Comparison of ENCODE assay signal across 23 cellular contexts in the genomic region with DNA sequence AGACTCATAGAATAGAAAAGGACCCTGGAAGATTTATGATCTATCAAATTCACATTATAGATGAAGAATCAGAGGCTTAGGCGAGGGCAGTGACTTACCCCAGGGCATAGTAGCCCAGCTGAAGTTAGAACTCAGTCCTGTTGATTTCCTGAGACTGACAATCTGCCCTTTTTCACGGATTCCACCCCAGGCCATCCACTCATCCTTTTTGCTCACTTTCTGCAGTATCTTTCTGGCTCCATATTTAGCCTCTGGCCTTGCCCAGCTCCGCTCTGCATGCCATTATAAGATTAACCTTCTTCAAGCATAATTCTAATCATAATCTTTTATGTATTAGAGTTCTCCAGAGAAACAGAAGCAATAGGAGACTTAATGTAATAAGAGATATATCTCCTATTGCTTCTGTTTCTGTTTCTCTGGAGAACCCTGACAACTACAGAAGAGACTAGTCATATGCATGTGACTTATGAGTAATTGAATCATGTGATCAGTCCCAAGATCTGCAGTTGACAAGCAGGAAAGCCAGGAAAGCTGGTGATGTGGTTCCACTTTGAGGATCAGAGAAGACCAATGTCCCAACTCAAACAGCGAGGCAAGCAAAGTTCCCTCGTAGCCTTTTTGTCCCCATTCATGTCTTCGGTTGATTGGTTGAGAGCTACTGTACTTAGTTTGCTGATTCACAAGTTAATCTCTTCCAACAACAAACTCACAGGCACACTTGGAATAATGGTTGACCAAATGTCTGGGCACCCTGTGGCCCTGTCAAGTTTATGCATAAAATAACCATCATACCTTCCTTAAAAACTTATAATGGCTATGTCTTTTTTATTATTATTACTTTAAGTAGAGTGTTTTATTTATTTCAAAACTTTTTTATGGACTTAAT.
DNase-seq lines count a peak whose midpoint lies in the region; ATAC-seq and TF ChIP-seq lines count a peak whose summit lies in the region.
"Had no signal": no experiment of that assay in that cellular context is flagged by ENCODE, and none has a peak within 500 bp of the region (broad histone marks: within the 10 kb centered on the region; RNA-seq: fewer than 3 reads in every experiment).

No MANE protein-coding gene starts in this region.

- peaks cover 79% of the 10 kb centered on the region for H3K79me2 ChIP-seq in SK-N-SH (ENCODE audit: insufficient read depth)

- H2AFZ ChIP-seq in SK-N-SH (ENCODE audit: low read depth): no peak overlapping the region

- H3F3A ChIP-seq in SK-N-SH (replicated peaks; ENCODE audit: insufficient read depth): peaks cover 54% of the 10 kb centered on the region

- H3K4me2 ChIP-seq in SK-N-SH: no peak overlapping the region
- H3K4me2 ChIP-seq: BLaER1 had no signal

- 81% methylated on average over 6 of the region's 6 CpGs for WGBS in SK-N-SH (ENCODE audit: low lambda C conversion rate)

- peak overlapping the region; percentile 62 to 99 for H3K27ac ChIP-seq in SK-N-SH (ENCODE audit: low read depth in 2 of 2, low read length in 1 of 2)
- H3K27ac ChIP-seq in SK-N-MC: 0 out of 2 replicates have a peak overlapping the region, but pooled peaks have one; percentile 9
- H3K27ac ChIP-seq in foreskin keratinocyte: no peak overlapping the region
- H3K27ac ChIP-seq in tibial artery: peak overlapping the region; percentile 26 to 60
- H3K27ac ChIP-seq: BLaER1, ovary had no signal

- H3K4me3 ChIP-seq in SK-N-SH (ENCODE audit: low read depth in 2 of 2, low read length in 1 of 2): no peak overlapping the region
- H3K4me3 ChIP-seq in SK-N-MC: no peak overlapping the region
- no peak overlapping the region for H3K4me3 ChIP-seq in tibial artery
- H3K4me3 ChIP-seq: ascending aorta, BLaER1, lung, MG63, ovary, skin epidermis had no signal

- intact Hi-C loops in tibial artery (cut with DNase I; ENCODE audit: low total_unique reads): no loop called here

- TF ChIP-seq EP300 in SK-N-SH (IDR thresholded peaks at IDR 0.05; ENCODE audit: borderline replicate concordance in 1 of 2, low read depth in 1 of 2, low read length in 1 of 2): peak in 1 of 2 experiments; percentile 54; a peak in 1 of 4 replicates

- H3K9ac ChIP-seq in SK-N-SH: 0 out of 2 replicates have a peak overlapping the region, but pooled peaks have one; percentile 6
- no peak overlapping the region for H3K9ac ChIP-seq in SK-N-MC (ENCODE audit: insufficient read length)
- H3K9ac ChIP-seq: BLaER1 had no signal

- DNase-seq in SK-N-SH (no peak), SK-N-MC (ENCODE audit: low read depth, low spot score) (no peak), foreskin keratinocyte (peak; percentile 21 to 62), tibial artery (no peak), NCI-H446 treated with DMSO at 0.1 percent for 48 hours (lab: John Stamatoyannopoulos, UW) (no peak), NCI-H446 (lab: John Stamatoyannopoulos, UW) (no peak)
- no peak for DNase-seq in activated T-cell treated with anti-CD3 and anti-CD28 coated beads, Interleukin-2, amount 50 U/mL, for 48 hours
- DNase-seq: activated B cell treated with CpG ODN at 0.5 μM for 24 hours; activated CD8-positive, alpha-beta T cell treated with anti-CD3 and anti-CD28 coated beads, Interleukin-2, amount 10 ng/mL, durations not matched to agents 7 days and 5 days; activated naive CD4-positive, alpha-beta T cell treated with anti-CD3 and anti-CD28 coated beads, Interleukin-2, amount 50 U/mL, for 16 hours; activated T-cell treated with anti-CD3 and anti-CD28 coated beads, Interleukin-2, amount 50 U/mL, for 4 hours; MG63; NCI-H187; NCI-H510A treated with DMSO at 0.1 percent for 48 hours; ovary; SHP77; stimulated activated CD8-positive, alpha-beta memory T cell treated with anti-CD3 and anti-CD28 coated beads, Interleukin-4, amount 100 ng/mL, for 48 hours; T-helper 17 cell had no signal

- ATAC-seq in SK-N-SH treated with all-trans-retinoic acid at 6 μM for 48 hours (no peak), foreskin keratinocyte (peak; percentile 65)
- ATAC-seq: activated CD8-positive, alpha-beta T cell treated with anti-CD3 and anti-CD28 coated beads, Interleukin-2, amount 10 ng/mL, durations not matched to agents 7 days and 5 days; activated T-cell treated with anti-CD3 and anti-CD28 coated beads, Interleukin-2, amount 50 U/mL, for 4 hours; T-helper 17 cell had no signal

- no peak for TF ChIP-seq RAD21 in SK-N-SH (IDR thresholded peaks at IDR 0.05; ENCODE audit: low read length)

- no peaks in the 10 kb centered on the region for H4K20me1 ChIP-seq in SK-N-SH (ENCODE audit: insufficient read depth)
- H4K20me1 ChIP-seq: BLaER1 had no signal

- CTCF ChIA-PET in SK-N-SH (lab: Yijun Ruan, JAX): interaction anchor here (1.0 to 2.0 kb wide), 3 partner anchors 10 to 75 kb away, joined by 3 to 4 read pairs (median 3); no protein-coding TSS in a partner anchor

- H3K4me1 ChIP-seq in SK-N-SH (ENCODE audit: control insufficient read depth in 1 of 2, insufficient read depth in 2 of 2, low read depth in 1 of 2, low read length in 1 of 2) (peaks cover 40 to 64% of the 10 kb centered on the region in 2 experiments), foreskin keratinocyte (peaks cover 5% of the 10 kb centered on the region), tibial artery (peaks cover 0 to 58% (median 13%) of the 10 kb centered on the region in 4 donors)
- H3K4me1 ChIP-seq: BLaER1 had no signal

- POLR2A ChIA-PET in SK-N-SH (lab: Yijun Ruan, JAX): no interaction called here

- H3K36me3 ChIP-seq in SK-N-SH (replicated peaks in 1 of 2; ENCODE audit: control insufficient read depth in 1 of 2, insufficient read depth in 2 of 2, low read length in 1 of 2) (peaks cover 5 to 6% of the 10 kb centered on the region in 2 experiments), SK-N-MC (ENCODE audit: insufficient read depth, low read length) (no peaks in the 10 kb centered on the region), tibial artery (no peaks in the 10 kb centered on the region)
- H3K36me3 ChIP-seq: ascending aorta, BLaER1, MG63, ovary had no signal

- H3K27me3 ChIP-seq in SK-N-SH (ENCODE audit: insufficient read depth) (no peaks in the 10 kb centered on the region), foreskin keratinocyte (no peaks in the 10 kb centered on the region), tibial artery (no peaks in the 10 kb centered on the region)
- H3K27me3 ChIP-seq: ascending aorta, BLaER1, MG63, ovary had no signal

- no peaks in the 10 kb centered on the region for H3K9me2 ChIP-seq in SK-N-SH

- TF ChIP-seq CTCF in SK-N-SH (IDR thresholded peaks at IDR 0.05) (no peak), foreskin keratinocyte (conservative IDR thresholded peaks at IDR 0.05) (no peak), tibial artery (IDR thresholded peaks at IDR 0.05) (no peak)

- H3K9me3 ChIP-seq in SK-N-SH (no peaks in the 10 kb centered on the region), SK-N-MC (ENCODE audit: low read depth, low read length) (no peaks in the 10 kb centered on the region), tibial artery (no peaks in the 10 kb centered on the region)
- H3K9me3 ChIP-seq: ascending aorta, BLaER1, MG63, ovary had no signal

TF ChIP-seq in SK-N-SH, 30 proteins besides CTCF, POLR2A, EP300 and RAD21 (continues in another document):
- TF ChIP-seq, protein P1, sequence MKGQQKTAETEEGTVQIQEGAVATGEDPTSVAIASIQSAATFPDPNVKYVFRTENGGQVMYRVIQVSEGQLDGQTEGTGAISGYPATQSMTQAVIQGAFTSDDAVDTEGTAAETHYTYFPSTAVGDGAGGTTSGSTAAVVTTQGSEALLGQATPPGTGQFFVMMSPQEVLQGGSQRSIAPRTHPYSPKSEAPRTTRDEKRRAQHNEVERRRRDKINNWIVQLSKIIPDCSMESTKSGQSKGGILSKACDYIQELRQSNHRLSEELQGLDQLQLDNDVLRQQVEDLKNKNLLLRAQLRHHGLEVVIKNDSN (IDR thresholded peaks at IDR 0.05; ENCODE audit: borderline replicate concordance, low read depth): peak; percentile 74; the same call in 1 of the 2 replicates
- TF ChIP-seq SIN3A (IDR thresholded peaks at IDR 0.05; ENCODE audit: borderline replicate concordance, low read depth, low read length): no peak
- no peak for TF ChIP-seq CHD2 (IDR thresholded peaks at IDR 0.05; ENCODE audit: low read length, partially characterized antibody)

TF ChIP-seq in SK-N-SH treated with all-trans-retinoic acid at 6 μM for 48 hours, 23 proteins besides CTCF, POLR2A, EP300 and RAD21:
- TF ChIP-seq RARB (CRISPR knock-in tag; IDR thresholded peaks at IDR 0.05) (no peak), BACH2 (CRISPR knock-in tag; IDR thresholded peaks at IDR 0.05; ENCODE audit: borderline replicate concordance) (no peak), PPARA (CRISPR knock-in tag; IDR thresholded peaks at IDR 0.05; ENCODE audit: borderline replicate concordance) (no peak), TCF4 (CRISPR knock-in tag; IDR thresholded peaks at IDR 0.05; ENCODE audit: borderline replicate concordance) (no peak), ZNF70 (CRISPR knock-in tag; IDR thresholded peaks at IDR 0.05) (no peak)

Comparison
In these comparisons a context has a peak if more than half of its experiments do, and no peak if none do; other contexts are left out.
1. DNase-seq: peak in foreskin keratinocyte (2 of 2); none in SK-N-SH (single experiment), SK-N-MC (single experiment), tibial artery (0 of 2), activated T-cell treated with anti-CD3 and anti-CD28 coated beads, Interleukin-2, amount 50 U/mL, for 48 hours (0 of 2), NCI-H446 treated with DMSO at 0.1 percent for 48 hours (single experiment) and NCI-H446 (0 of 2).